In the genomic region with DNA sequence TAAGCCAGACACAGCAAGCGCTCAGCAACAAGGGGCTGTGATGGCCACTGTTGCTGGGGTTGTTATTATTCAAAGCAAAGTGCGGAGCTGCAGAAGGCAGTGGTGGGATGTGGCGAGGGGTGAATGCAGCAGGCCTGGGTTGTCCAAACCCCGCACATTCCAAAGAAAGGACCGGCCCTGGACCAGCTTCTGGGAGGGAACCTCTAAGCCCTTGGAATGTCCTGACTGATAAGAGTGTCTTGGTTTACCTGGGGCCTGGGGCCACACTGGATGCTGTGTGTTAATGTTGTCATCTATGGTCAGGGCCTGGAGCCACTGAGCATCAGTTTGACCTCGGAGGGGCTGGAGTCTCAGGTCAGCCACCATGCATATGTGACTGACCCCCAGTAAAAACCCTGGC, we compare ENCODE assay signal across 25 cellular contexts. TPM values are rescaled to one million over a fixed set of nuclear protein-coding genes. Genes with fewer than 3 reads are reported as not detected.
"Had no signal": no experiment of that assay in that cellular context is flagged by ENCODE, and none has a peak within 500 bp of the region (broad histone marks: within the 10 kb centered on the region; RNA-seq: fewer than 3 reads in every experiment).

No MANE protein-coding gene starts in this region.

- H3K27ac ChIP-seq: body of pancreas, cardiac muscle cell, foreskin keratinocyte, left ventricle myocardium inferior, thoracic aorta, upper lobe of left lung had no signal

- H3K4me3 Mint-ChIP-seq: activated B cell treated with CpG ODN at 0.5 μM for 24 hours; activated CD4-positive, alpha-beta memory T cell treated with anti-CD3 and anti-CD28 coated beads for 36 hours; activated CD4-positive, alpha-beta T cell treated with anti-CD3 and anti-CD28 coated beads for 36 hours; activated naive CD4-positive, alpha-beta T cell treated with anti-CD3 and anti-CD28 coated beads for 36 hours; activated naive CD8-positive, alpha-beta T cell treated with anti-CD3 and anti-CD28 coated beads, Interleukin-2, amount 10 ng/mL, durations not matched to agents 7 days and 5 days; activated T-cell treated with anti-CD3 and anti-CD28 coated beads, Interleukin-2, amount 50 U/mL, for 72 hours; dendritic cell treated with granulocyte-macrophage colony-stimulating factor and Interleukin-4, amounts not matched to agents 40 ng/mL and 50 ng/mL, for 4 days; nephron; T-helper 17 cell had no signal

- H3K4me1 Mint-ChIP-seq: activated CD4-positive, alpha-beta T cell treated with anti-CD3 and anti-CD28 coated beads for 36 hours; nephron had no signal

- DNase-seq: activated B cell treated with CpG ODN at 0.5 μM for 24 hours; activated CD4-positive, alpha-beta memory T cell treated with anti-CD3 and anti-CD28 coated beads for 36 hours; activated CD4-positive, alpha-beta T cell treated with anti-CD3 and anti-CD28 coated beads for 36 hours; activated effector memory CD4-positive, alpha-beta T cell treated with Interleukin-2 at 50 U/mL for 16 hours; activated naive CD4-positive, alpha-beta T cell treated with anti-CD3 and anti-CD28 coated beads for 36 hours; activated naive CD8-positive, alpha-beta T cell treated with anti-CD3 and anti-CD28 coated beads, Interleukin-2, amount 10 ng/mL, durations not matched to agents 7 days and 5 days; activated T-cell treated with anti-CD3 and anti-CD28 coated beads, Interleukin-2, amount 50 U/mL, for 72 hours; body of pancreas; effector CD4-positive, alpha-beta T cell; erythroblast; foreskin keratinocyte; hippocampal formation; left ventricle myocardium inferior; occipital lobe; retina; stimulated activated CD4-positive, alpha-beta T cell treated with anti-CD3 and anti-CD28 coated beads, Interleukin-2, amount 100 ng/mL, for 48 hours; stimulated activated naive CD4-positive, alpha-beta T cell; SW 1271; T-helper 17 cell; upper lobe of left lung had no signal

- H3K27ac Mint-ChIP-seq: activated B cell treated with CpG ODN at 0.5 μM for 24 hours; activated CD4-positive, alpha-beta memory T cell treated with anti-CD3 and anti-CD28 coated beads for 36 hours; activated CD4-positive, alpha-beta T cell treated with anti-CD3 and anti-CD28 coated beads for 36 hours; activated naive CD4-positive, alpha-beta T cell treated with anti-CD3 and anti-CD28 coated beads for 36 hours; activated naive CD8-positive, alpha-beta T cell treated with anti-CD3 and anti-CD28 coated beads, Interleukin-2, amount 10 ng/mL, durations not matched to agents 7 days and 5 days; activated T-cell treated with anti-CD3 and anti-CD28 coated beads, Interleukin-2, amount 50 U/mL, for 72 hours; dendritic cell treated with granulocyte-macrophage colony-stimulating factor and Interleukin-4, amounts not matched to agents 40 ng/mL and 50 ng/mL, for 4 days; T-helper 17 cell had no signal

- H3K36me3 ChIP-seq: cardiac muscle cell, thoracic aorta had no signal

- H3K36me3 Mint-ChIP-seq: activated CD4-positive, alpha-beta memory T cell treated with anti-CD3 and anti-CD28 coated beads for 36 hours had no signal

- H3K9me3 Mint-ChIP-seq: activated B cell treated with CpG ODN at 0.5 μM for 24 hours; activated CD4-positive, alpha-beta memory T cell treated with anti-CD3 and anti-CD28 coated beads for 36 hours; activated naive CD4-positive, alpha-beta T cell treated with anti-CD3 and anti-CD28 coated beads for 36 hours; activated naive CD8-positive, alpha-beta T cell treated with anti-CD3 and anti-CD28 coated beads, Interleukin-2, amount 10 ng/mL, durations not matched to agents 7 days and 5 days; activated T-cell treated with anti-CD3 and anti-CD28 coated beads, Interleukin-2, amount 50 U/mL, for 72 hours; dendritic cell treated with granulocyte-macrophage colony-stimulating factor and Interleukin-4, amounts not matched to agents 40 ng/mL and 50 ng/mL, for 4 days; nephron had no signal

- H3K4me3 ChIP-seq: body of pancreas, cardiac muscle cell, left ventricle myocardium inferior, thoracic aorta, upper lobe of left lung had no signal

- H3K9me3 ChIP-seq: body of pancreas, left ventricle myocardium inferior, thoracic aorta, upper lobe of left lung had no signal

- H3K4me1 ChIP-seq: body of pancreas, foreskin keratinocyte, left ventricle myocardium inferior, upper lobe of left lung had no signal

- H3K27me3 Mint-ChIP-seq: activated B cell treated with CpG ODN at 0.5 μM for 24 hours; activated CD4-positive, alpha-beta memory T cell treated with anti-CD3 and anti-CD28 coated beads for 36 hours; activated CD4-positive, alpha-beta T cell treated with anti-CD3 and anti-CD28 coated beads for 36 hours; activated naive CD8-positive, alpha-beta T cell treated with anti-CD3 and anti-CD28 coated beads, Interleukin-2, amount 10 ng/mL, durations not matched to agents 7 days and 5 days; dendritic cell treated with granulocyte-macrophage colony-stimulating factor and Interleukin-4, amounts not matched to agents 40 ng/mL and 50 ng/mL, for 4 days; T-helper 17 cell had no signal

- H3K27me3 ChIP-seq: body of pancreas, cardiac muscle cell, foreskin keratinocyte, upper lobe of left lung had no signal

- ATAC-seq: activated CD4-positive, alpha-beta T cell treated with anti-CD3 and anti-CD28 coated beads for 36 hours; activated T-cell treated with anti-CD3 and anti-CD28 coated beads, Interleukin-2, amount 50 U/mL, for 72 hours; body of pancreas; foreskin keratinocyte; T-helper 17 cell had no signal

RNA-seq across cellular contexts. Expression of gene SYNGR4, which starts 8.6 kb away (rescaled TPM):
- total RNA-seq: activated B cell treated with CpG ODN at 0.5 μM for 24 hours, left ventricle myocardium inferior, lung microvascular endothelial cell, occipital lobe, T-helper 17 cell, thoracic aorta, upper lobe of left lung had no signal
- polyA plus RNA-seq: cardiac muscle cell, foreskin keratinocyte had no signal
